Comparison of ENCODE assay signal across 17 cellular contexts in genomic region chr1:172753964-172754363, GRCh38.
DNase-seq lines count a peak whose midpoint lies in the region; ATAC-seq and TF ChIP-seq lines count a peak whose summit lies in the region.
"Had no signal": no experiment of that assay in that cellular context is flagged by ENCODE, and none has a peak within 500 bp of the region (broad histone marks: within the 10 kb centered on the region; RNA-seq: fewer than 3 reads in every experiment).

No MANE protein-coding gene starts in this region.

- no peaks in the 10 kb centered on the region for H3K27me3 ChIP-seq in sigmoid colon
- peaks cover 0 to 7% (median 0%) of the 10 kb centered on the region in 9 donors for H3K27me3 ChIP-seq in heart left ventricle
- H3K27me3 ChIP-seq: Peyer's patch had no signal

- TF ChIP-seq POLR2A in sigmoid colon (IDR thresholded peaks at IDR 0.05) (no peak), heart left ventricle (IDR thresholded peaks at IDR 0.05) (no peak)

- no peaks in the 10 kb centered on the region for H3K9me3 Mint-ChIP-seq in activated T-helper 17 cell treated with anti-CD3 and anti-CD28 coated beads, Interleukin-2, amount 50 U/mL, for 72 hours
- no peaks in the 10 kb centered on the region for H3K9me3 Mint-ChIP-seq in stimulated activated naive CD8-positive, alpha-beta T cell treated with anti-CD3 and anti-CD28 coated beads, Interleukin-15, amount 100 ng/mL, for 72 hours
- H3K9me3 Mint-ChIP-seq: CD14-positive monocyte, GM23338 had no signal

- no peak for TF ChIP-seq EP300 in sigmoid colon (IDR thresholded peaks at IDR 0.05)

- TF ChIP-seq CTCF in sigmoid colon (IDR thresholded peaks at IDR 0.05) (no peak), heart left ventricle (IDR thresholded peaks at IDR 0.05) (no peak)

- intact Hi-C loops in sigmoid colon (cut with DNase I) (no loop called here), heart left ventricle (cut with DNase I) (no loop called here)

- H3K4me3 ChIP-seq in sigmoid colon (no peak overlapping the region), heart left ventricle (no peak overlapping the region)
- H3K4me3 ChIP-seq: GM23338, K562, Peyer's patch had no signal

- H3K36me3 Mint-ChIP-seq in activated T-helper 17 cell treated with anti-CD3 and anti-CD28 coated beads, Interleukin-2, amount 50 U/mL, for 72 hours (ENCODE audit: low read depth) = no peaks in the 10 kb centered on the region
- H3K36me3 Mint-ChIP-seq: CD14-positive monocyte had no signal

- no peak overlapping the region for H3K27ac ChIP-seq in sigmoid colon
- H3K27ac ChIP-seq in heart left ventricle = no peak overlapping the region
- H3K27ac ChIP-seq: Peyer's patch had no signal

- H3K36me3 ChIP-seq in sigmoid colon = no peaks in the 10 kb centered on the region
- H3K36me3 ChIP-seq in heart left ventricle = no peaks in the 10 kb centered on the region
- H3K36me3 ChIP-seq: Peyer's patch had no signal

- peaks cover 11% of the 10 kb centered on the region for H3K27me3 Mint-ChIP-seq in activated T-helper 17 cell treated with anti-CD3 and anti-CD28 coated beads, Interleukin-2, amount 50 U/mL, for 72 hours
- no peaks in the 10 kb centered on the region for H3K27me3 Mint-ChIP-seq in stimulated activated naive CD8-positive, alpha-beta T cell treated with anti-CD3 and anti-CD28 coated beads, Interleukin-15, amount 100 ng/mL, for 72 hours

- H3K9me3 ChIP-seq in sigmoid colon (no peaks in the 10 kb centered on the region), heart left ventricle (no peaks in the 10 kb centered on the region)
- H3K9me3 ChIP-seq: Peyer's patch had no signal

- 45 to 72% methylated on average over 2 of the region's 2 CpGs for WGBS in sigmoid colon, 2 donors
- 54 to 59% (median 56%) methylated on average over 2 of the region's 2 CpGs for WGBS in heart left ventricle, 4 donors

- no peak overlapping the region for H3K4me3 Mint-ChIP-seq in activated T-helper 17 cell treated with anti-CD3 and anti-CD28 coated beads, Interleukin-2, amount 50 U/mL, for 72 hours
- peak overlapping the region; percentile 7 to 16 for H3K4me3 Mint-ChIP-seq in stimulated activated naive CD8-positive, alpha-beta T cell treated with anti-CD3 and anti-CD28 coated beads, Interleukin-15, amount 100 ng/mL, for 72 hours
- H3K4me3 Mint-ChIP-seq: GM23338 had no signal

- peak; percentile 41 for DNase-seq in activated CD4-positive, alpha-beta T cell treated with anti-CD3 and anti-CD28 coated beads for 48 hours
- DNase-seq in activated CD4-positive, alpha-beta T cell treated with anti-CD3 and anti-CD28 coated beads for 4 hours = no peak
- DNase-seq in stimulated activated CD4-positive, alpha-beta T cell treated with anti-CD3 and anti-CD28 coated beads, Interleukin-4, amount 100 ng/mL, for 24 hours = peak; percentile 40
- no peak for DNase-seq in stimulated activated CD4-positive, alpha-beta T cell treated with anti-CD3 and anti-CD28 coated beads, Interleukin-2, amount 100 ng/mL, for 48 hours
- peak; percentile 51 to 57 for DNase-seq in stimulated activated naive CD8-positive, alpha-beta T cell treated with anti-CD3 and anti-CD28 coated beads, Interleukin-15, amount 100 ng/mL, for 72 hours
- DNase-seq in sigmoid colon (no peak), heart left ventricle (no peak)
- DNase-seq: COR-L47, NCI-H1092, NCI-H1694, NCI-H774, Peyer's patch, SHP77 had no signal

- peaks cover 5% of the 10 kb centered on the region for H3K4me1 Mint-ChIP-seq in activated T-helper 17 cell treated with anti-CD3 and anti-CD28 coated beads, Interleukin-2, amount 50 U/mL, for 72 hours
- H3K4me1 Mint-ChIP-seq in stimulated activated naive CD8-positive, alpha-beta T cell treated with anti-CD3 and anti-CD28 coated beads, Interleukin-15, amount 100 ng/mL, for 72 hours = peaks cover 64% of the 10 kb centered on the region
- H3K4me1 Mint-ChIP-seq: GM23338 had no signal

- H3K4me1 ChIP-seq in sigmoid colon (no peaks in the 10 kb centered on the region), heart left ventricle (peaks cover 0 to 11% (median 0%) of the 10 kb centered on the region in 12 donors)
- H3K4me1 ChIP-seq: Peyer's patch had no signal

- ATAC-seq in activated T-helper 17 cell treated with anti-CD3 and anti-CD28 coated beads, Interleukin-2, amount 50 U/mL, for 72 hours (replicated peaks) = peak; percentile 68
- ATAC-seq in stimulated activated naive CD8-positive, alpha-beta T cell treated with anti-CD3 and anti-CD28 coated beads, Interleukin-15, amount 100 ng/mL, for 72 hours = peak; percentile 92
- ATAC-seq in heart left ventricle = no peak
- ATAC-seq: GM23338, K562 had no signal

- H3K27ac Mint-ChIP-seq in activated T-helper 17 cell treated with anti-CD3 and anti-CD28 coated beads, Interleukin-2, amount 50 U/mL, for 72 hours = no peak overlapping the region
- H3K27ac Mint-ChIP-seq in stimulated activated naive CD8-positive, alpha-beta T cell treated with anti-CD3 and anti-CD28 coated beads, Interleukin-15, amount 100 ng/mL, for 72 hours = no peak overlapping the region
- H3K27ac Mint-ChIP-seq: CD14-positive monocyte, GM23338 had no signal

Comparison
In these comparisons a context has a peak if more than half of its experiments do, and no peak if none do; other contexts are left out.
1. DNase-seq: peak in activated CD4-positive, alpha-beta T cell treated with anti-CD3 and anti-CD28 coated beads for 48 hours (single experiment), stimulated activated CD4-positive, alpha-beta T cell treated with anti-CD3 and anti-CD28 coated beads, Interleukin-4, amount 100 ng/mL, for 24 hours (single experiment) and stimulated activated naive CD8-positive, alpha-beta T cell treated with anti-CD3 and anti-CD28 coated beads, Interleukin-15, amount 100 ng/mL, for 72 hours (2 of 2); none in activated CD4-positive, alpha-beta T cell treated with anti-CD3 and anti-CD28 coated beads for 4 hours (0 of 2), stimulated activated CD4-positive, alpha-beta T cell treated with anti-CD3 and anti-CD28 coated beads, Interleukin-2, amount 100 ng/mL, for 48 hours (0 of 2), sigmoid colon (single experiment) and heart left ventricle (0 of 5).
2. ATAC-seq: peak in activated T-helper 17 cell treated with anti-CD3 and anti-CD28 coated beads, Interleukin-2, amount 50 U/mL, for 72 hours (single experiment) and stimulated activated naive CD8-positive, alpha-beta T cell treated with anti-CD3 and anti-CD28 coated beads, Interleukin-15, amount 100 ng/mL, for 72 hours (single experiment); none in heart left ventricle (0 of 4).